11 cellular contexts compared by ENCODE assay signal in genomic region chr14:55133416-55133815, GRCh38. TPM values are rescaled to one million over a fixed set of nuclear protein-coding genes. Genes with fewer than 3 reads are reported as not detected.
DNase-seq lines count a peak whose midpoint lies in the region; ATAC-seq and TF ChIP-seq lines count a peak whose summit lies in the region.
"Had no signal": no experiment of that assay in that cellular context is flagged by ENCODE, and none has a peak within 500 bp of the region (broad histone marks: within the 10 kb centered on the region; RNA-seq: fewer than 3 reads in every experiment).

No MANE protein-coding gene starts in this region.

- WGBS in testis, 2 donors = 35 to 51% methylated on average over 4 of the region's 4 CpGs

- H3K4me1 ChIP-seq in testis = peaks cover 46% of the 10 kb centered on the region

- H3K27ac ChIP-seq in testis = peak overlapping the region in 1 of 2 donors; percentile 16
- H3K27ac ChIP-seq: SK-N-MC had no signal

- H3K9me3 ChIP-seq in testis = no peaks in the 10 kb centered on the region

- H3K4me3 ChIP-seq in fibroblast of the aortic adventitia (ENCODE audit: low read depth, low read length) (peak overlapping the region; percentile 27), testis (no peak overlapping the region)
- H3K4me3 ChIP-seq: SK-N-MC had no signal

- H3K27me3 ChIP-seq in testis = no peaks in the 10 kb centered on the region

- in situ Hi-C loops in SK-MEL-5 (cut with HindIII; ENCODE audit: low pct_unique_long_range_greater_than_20kb, low sequenced_read_pairs) = no loop called here

- peak; percentile 14 for DNase-seq in NCI-H2171 treated with DMSO at 0.1 percent for 48 hours (lab: John Stamatoyannopoulos, UW)
- no peak for DNase-seq in NCI-H2171 (lab: John Stamatoyannopoulos, UW)
- peak; percentile 38 for DNase-seq in SK-MEL-5 (ENCODE audit: low read depth, low spot score)
- DNase-seq in fibroblast of the aortic adventitia (ENCODE audit: low read depth) = peak; percentile 74
- peak; percentile 60 for DNase-seq in testis
- no peak for DNase-seq in activated CD8-positive, alpha-beta memory T cell treated with anti-CD3 and anti-CD28 coated beads for 24 hours
- DNase-seq in effector CD8-positive, alpha-beta T cell (lab: John Stamatoyannopoulos, UW) = no peak
- DNase-seq: ACHN, activated gamma-delta T cell treated with Interleukin-2 at 50 U/mL for 16 hours had no signal

- no peaks in the 10 kb centered on the region for H3K36me3 ChIP-seq in testis (ENCODE audit: low read depth, missing control alignments)

- TF ChIP-seq CTCF in fibroblast of the aortic adventitia (IDR thresholded peaks at IDR 0.05; ENCODE audit: insufficient read depth, low read length) = peak; percentile 59
- peak in 2 of 3 experiments; percentile 20 to 56 for TF ChIP-seq CTCF in testis (IDR thresholded peaks at IDR 0.05)

- ATAC-seq in GM18870 (IDR thresholded peaks at IDR 0.05; ENCODE audit: unreplicated experiment) = no peak

- intact Hi-C loops in testis (cut with DNase I; ENCODE audit: low total_unique reads) = no loop called here

- TF ChIP-seq POLR2A in testis (IDR thresholded peaks at IDR 0.05) = no peak

RNA-seq across cellular contexts. Expression of gene LGALS3, which starts 4.4 kb away (rescaled TPM):
- total RNA-seq in SK-MEL-5 (2014; rRNA removed; shearing (Covaris generic)) = 2,048 and 2,147 TPM in 2 replicates
- polyA plus RNA-seq in SK-MEL-5 (2015; cell fraction: cytosol; rRNA removed) = 1,731 and 2,172 TPM in 2 replicates
- polyA plus RNA-seq in SK-MEL-5 (2015; cell fraction: nucleus; rRNA removed) = 829 and 918 TPM in 2 replicates
- total RNA-seq in fibroblast of the aortic adventitia (ENCODE audit: low replicate concordance) (83.3 and 475 TPM in 2 replicates), testis (100 to 1,000 TPM; 224 to 274 TPM)
- 169 TPM for polyA plus RNA-seq in testis (ENCODE audit: insufficient read depth, low read depth, low replicate concordance)

RNA-seq across cellular contexts. Expression of gene DLGAP5, which starts 58.0 kb away (rescaled TPM):
- total RNA-seq in SK-MEL-5 (2014; rRNA removed; shearing (Covaris generic)) = 29.2 and 31.1 TPM in 2 replicates
- polyA plus RNA-seq in SK-MEL-5 (2015; cell fraction: cytosol; rRNA removed) = 13.9 and 20.6 TPM in 2 replicates
- polyA plus RNA-seq in SK-MEL-5 (2015; cell fraction: nucleus; rRNA removed) = 53.9 and 62.5 TPM in 2 replicates
- total RNA-seq in fibroblast of the aortic adventitia (ENCODE audit: low replicate concordance) = 0.49 and 23.8 TPM in 2 replicates
- total RNA-seq in testis = 10 to 100 TPM; 11.2 to 17.2 TPM
- 15.2 TPM for polyA plus RNA-seq in testis (ENCODE audit: insufficient read depth, low read depth, low replicate concordance)

Comparison
In these comparisons a context has a peak if more than half of its experiments do, and no peak if none do; other contexts are left out.
1. DNase-seq: peak in NCI-H2171 treated with DMSO at 0.1 percent for 48 hours (single experiment), SK-MEL-5 (single experiment), fibroblast of the aortic adventitia (single experiment) and testis (single experiment); none in NCI-H2171 (single experiment), activated CD8-positive, alpha-beta memory T cell treated with anti-CD3 and anti-CD28 coated beads for 24 hours (single experiment) and effector CD8-positive, alpha-beta T cell (single experiment).